11 cellular contexts compared by ENCODE assay signal in the genomic region with DNA sequence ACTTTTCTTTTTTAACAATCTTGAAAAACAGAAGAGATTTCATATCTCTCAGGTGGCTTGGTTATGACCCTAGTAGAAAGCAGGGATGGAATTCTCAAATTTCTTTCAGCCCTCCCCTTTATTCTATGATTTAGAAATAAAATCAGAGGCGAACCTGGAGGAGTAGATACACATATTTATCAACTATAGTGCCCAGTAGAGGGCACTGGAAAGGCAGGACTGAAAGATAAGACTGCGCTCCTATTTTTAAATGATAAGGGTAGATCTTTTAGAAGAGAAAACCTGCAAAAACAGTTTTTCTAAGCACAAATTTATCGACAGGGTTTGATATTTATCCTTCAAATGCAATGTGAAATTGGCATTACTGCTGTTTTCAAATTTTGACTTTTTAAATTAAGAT.
A peak's percentile ranks its signal among the peaks of the same experiment; 100 is the strongest.
DNase-seq lines count a peak whose midpoint lies in the region; ATAC-seq and TF ChIP-seq lines count a peak whose summit lies in the region.
"Had no signal": no experiment of that assay in that cellular context is flagged by ENCODE, and none has a peak within 500 bp of the region (broad histone marks: within the 10 kb centered on the region; RNA-seq: fewer than 3 reads in every experiment).

No MANE protein-coding gene starts in this region.

- dilution Hi-C loops in IMR-90 (cut with HindIII; ENCODE audit: low sequenced_read_pairs, unreplicated experiment) = no loop called here

- H3K27me3 ChIP-seq in BE2C (no peaks in the 10 kb centered on the region), IMR-90 (ENCODE audit: control insufficient read depth, insufficient read depth, low read length) (no peaks in the 10 kb centered on the region), PC-9 (ENCODE audit: insufficient read depth, low read depth) (no peaks in the 10 kb centered on the region)

- H3K9me2 ChIP-seq in PC-9 (ENCODE audit: insufficient read depth) = no peaks in the 10 kb centered on the region

- no peak overlapping the region for H3K9ac ChIP-seq in IMR-90 (ENCODE audit: low read depth, low read length)
- H3K9ac ChIP-seq: GM23248 had no signal

- no peak overlapping the region for H2BK20ac ChIP-seq in IMR-90 (ENCODE audit: low read depth, low read length)

- H3F3A ChIP-seq in PC-9 (ENCODE audit: insufficient read depth, low read depth) = no peaks in the 10 kb centered on the region

- intact Hi-C loops in IMR-90 (cut with micrococcal nuclease) (loop anchor here (2.0 to 5.0 kb wide), 5 partner anchors 522 to 1180 kb away; no protein-coding TSS in a partner anchor), PC-9 (cut with micrococcal nuclease; ENCODE audit: unreplicated experiment) (loop anchor here (10.0 kb wide), 1 partner anchor 522 kb away; no protein-coding TSS in a partner anchor)

- peak; percentile 20 for DNase-seq in BE2C
- peak; percentile 1 for DNase-seq in IMR-90
- no peak for DNase-seq in PC-9
- DNase-seq in kidney tubule cell (ENCODE audit: low spot score) = peak; percentile 19
- DNase-seq in DMS79 (lab: John Stamatoyannopoulos, UW) = no peak
- no peak for DNase-seq in T-helper 1 cell
- DNase-seq in activated naive CD8-positive, alpha-beta T cell treated with anti-CD3 and anti-CD28 coated beads for 36 hours = no peak
- DNase-seq in DMS79 treated with DMSO at 0.1 percent for 48 hours (lab: John Stamatoyannopoulos, UW) = no peak
- DNase-seq: activated T-cell treated with anti-CD3 and anti-CD28 coated beads, Interleukin-2, amount 50 U/mL, for 4 hours; GM23248; NCI-H1930 had no signal

- H3K79me1 ChIP-seq in IMR-90 (ENCODE audit: low read depth in 1 of 2, low read length in 2 of 2) = no peaks in the 10 kb centered on the region

- no peak overlapping the region for H3K23ac ChIP-seq in IMR-90 (ENCODE audit: low read depth, low read length)

- H3K4me3 ChIP-seq in BE2C (ENCODE audit: low read depth, low read length) = no peak overlapping the region
- no peak overlapping the region for H3K4me3 ChIP-seq in IMR-90 (ENCODE audit: insufficient read depth, low read depth, low read length)
- no peak overlapping the region for H3K4me3 ChIP-seq in PC-9
- H3K4me3 ChIP-seq: GM23248 had no signal

- H3K56ac ChIP-seq in IMR-90 (ENCODE audit: extremely low read depth, insufficient read depth, low read length) = no peak overlapping the region

- H2BK15ac ChIP-seq in IMR-90 (ENCODE audit: low read depth, low read length) = no peak overlapping the region

- no peaks in the 10 kb centered on the region for H3K79me2 ChIP-seq in PC-9 (ENCODE audit: low read depth)

- ATAC-seq in IMR-90 (ENCODE audit: low read depth) = no peak
- ATAC-seq: activated T-cell treated with anti-CD3 and anti-CD28 coated beads, Interleukin-2, amount 50 U/mL, for 4 hours had no signal

- peaks cover 9% of the 10 kb centered on the region; the same call in 1 of the 2 replicates for H3K4me1 ChIP-seq in BE2C
- no peaks in the 10 kb centered on the region for H3K4me1 ChIP-seq in IMR-90 (ENCODE audit: control insufficient read depth, insufficient read depth, low read length)
- H3K4me1 ChIP-seq in PC-9 (replicated peaks; ENCODE audit: insufficient read depth) = 0 out of 2 replicates have a peak, but pooled peaks cover 12% of the 10 kb centered on the region

- H2AK5ac ChIP-seq in IMR-90 (ENCODE audit: low read depth, low read length) = no peak overlapping the region

- no peak overlapping the region for H4K8ac ChIP-seq in IMR-90 (ENCODE audit: low read depth in 2 of 2, low read length in 2 of 2)

- H3K18ac ChIP-seq in IMR-90 (ENCODE audit: low read depth, low read length) = no peak overlapping the region

- H3K4ac ChIP-seq in IMR-90 (ENCODE audit: low read depth, low read length) = no peak overlapping the region

- no peak for TF ChIP-seq POLR2A in IMR-90 (IDR thresholded peaks at IDR 0.05; ENCODE audit: low read depth, low read length)

- no peaks in the 10 kb centered on the region for H3K36me3 Mint-ChIP-seq in activated naive CD8-positive, alpha-beta T cell treated with anti-CD3 and anti-CD28 coated beads for 36 hours

- no peak overlapping the region for H3K4me3 Mint-ChIP-seq in activated naive CD8-positive, alpha-beta T cell treated with anti-CD3 and anti-CD28 coated beads for 36 hours
- H3K4me3 Mint-ChIP-seq: activated T-cell treated with anti-CD3 and anti-CD28 coated beads, Interleukin-2, amount 50 U/mL, for 4 hours had no signal

- no peaks in the 10 kb centered on the region for H3K4me1 Mint-ChIP-seq in activated naive CD8-positive, alpha-beta T cell treated with anti-CD3 and anti-CD28 coated beads for 36 hours

- H3K36me3 ChIP-seq in BE2C (no peaks in the 10 kb centered on the region), IMR-90 (ENCODE audit: control insufficient read depth, insufficient read depth, low read length) (no peaks in the 10 kb centered on the region), PC-9 (ENCODE audit: low read depth) (no peaks in the 10 kb centered on the region)

- H2BK5ac ChIP-seq in IMR-90 (ENCODE audit: low read depth, low read length, poor library complexity, severe bottlenecking) = no peak overlapping the region

- in situ Hi-C loops in IMR-90 (cut with MboI; ENCODE audit: low sequenced_read_pairs) = no loop called here

- no peak overlapping the region for H4K5ac ChIP-seq in IMR-90 (ENCODE audit: low read depth, low read length)

- H3K27me3 Mint-ChIP-seq in activated naive CD8-positive, alpha-beta T cell treated with anti-CD3 and anti-CD28 coated beads for 36 hours = no peaks in the 10 kb centered on the region

- no peak overlapping the region for H2AK9ac ChIP-seq in IMR-90 (replicated peaks; ENCODE audit: low read depth, low read length, poor library complexity)

- no peak overlapping the region for H4K91ac ChIP-seq in IMR-90 (ENCODE audit: insufficient read depth, low read depth, low read length)

- H3K9me1 ChIP-seq in IMR-90 (ENCODE audit: insufficient read depth, low read length) = no peaks in the 10 kb centered on the region

- POLR2A ChIA-PET in IMR-90 (lab: Charles Lee; ENCODE audit: unreplicated experiment) = no interaction called here
- POLR2A ChIA-PET in PC-9 (lab: Charles Lee; ENCODE audit: unreplicated experiment) = no interaction called here

- H3K14ac ChIP-seq in IMR-90 (replicated peaks; ENCODE audit: low read depth, low read length) = no peak overlapping the region

- H3K9me3 ChIP-seq in BE2C (no peaks in the 10 kb centered on the region), IMR-90 (ENCODE audit: control insufficient read depth, insufficient read depth, low read length) (no peaks in the 10 kb centered on the region), PC-9 (ENCODE audit: insufficient read depth, low read depth) (no peaks in the 10 kb centered on the region)

- TF ChIP-seq RAD21 in IMR-90 (IDR thresholded peaks at IDR 0.05; ENCODE audit: low read length) = peak; percentile 33; the same call in 1 of the 2 replicates

- WGBS in IMR-90 (ENCODE audit: extremely low coverage in 2 of 2, insufficient read length in 1 of 2), 2 experiments = no CpG with 5 or more reads among the region's 3 CpGs

- peaks cover 3% of the 10 kb centered on the region for H3K9me3 Mint-ChIP-seq in activated naive CD8-positive, alpha-beta T cell treated with anti-CD3 and anti-CD28 coated beads for 36 hours

- TF ChIP-seq CTCF in BE2C (IDR thresholded peaks at IDR 0.05; ENCODE audit: low read depth, low read length) = peak; percentile 70
- peak; percentile 35 for TF ChIP-seq CTCF in IMR-90 (conservative IDR thresholded peaks at IDR 0.05; ENCODE audit: low read depth, low read length)
- TF ChIP-seq CTCF in PC-9 (conservative IDR thresholded peaks at IDR 0.05) = peak; percentile 51

- CTCF ChIA-PET in IMR-90 (lab: Yijun Ruan, JAX) (no interaction called here), PC-9 (lab: Charles Lee) (no interaction called here)

- H2BK120ac ChIP-seq in IMR-90 (ENCODE audit: low read depth, low read length) = no peak overlapping the region

- H3K4me2 ChIP-seq in IMR-90 (ENCODE audit: low read depth, low read length) (no peak overlapping the region), PC-9 (no peak overlapping the region)

- H3K27ac Mint-ChIP-seq in activated naive CD8-positive, alpha-beta T cell treated with anti-CD3 and anti-CD28 coated beads for 36 hours = no peak overlapping the region

- H2AFZ ChIP-seq in IMR-90 (replicated peaks; ENCODE audit: low read length, poor library complexity) (no peak overlapping the region), PC-9 (no peak overlapping the region)
- H2AFZ ChIP-seq: GM23248 had no signal

- H3K27ac ChIP-seq in IMR-90 (ENCODE audit: insufficient read depth, low read length) (no peak overlapping the region), PC-9 (no peak overlapping the region)
- H3K27ac ChIP-seq: GM23248 had no signal

- BruUV-seq in IMR-90 (replicated peaks; lab: Mats Ljungman, UMichigan) = no TSS peak
- no TSS peak for BruUV-seq in PC-9 (replicated peaks; lab: Mats Ljungman, UMichigan)

- H4K20me1 ChIP-seq in IMR-90 (ENCODE audit: insufficient read depth, low read length) (no peaks in the 10 kb centered on the region), PC-9 (ENCODE audit: insufficient read depth) (no peaks in the 10 kb centered on the region)

TF ChIP-seq in IMR-90, 13 proteins besides CTCF, POLR2A, EP300 and RAD21:
- TF ChIP-seq BHLHE40 (IDR thresholded peaks at IDR 0.05; ENCODE audit: low read depth, low read length) = no peak
- TF ChIP-seq SMC3 (IDR thresholded peaks at IDR 0.05; ENCODE audit: low read depth, low read length) = 0 out of 2 replicates have a peak, but pooled peaks have one; percentile 15

Comparison
In these comparisons a context has a peak if more than half of its experiments do, and no peak if none do; other contexts are left out.
1. DNase-seq: peak in BE2C (single experiment), IMR-90 (single experiment) and kidney tubule cell (single experiment); none in PC-9 (0 of 2), DMS79 (single experiment), T-helper 1 cell (0 of 5), activated naive CD8-positive, alpha-beta T cell treated with anti-CD3 and anti-CD28 coated beads for 36 hours (single experiment) and DMS79 treated with DMSO at 0.1 percent for 48 hours (single experiment).
2. Peak in every context shown above with its lines, with median percentiles within 50 percentile points of each other: CTCF ChIP-seq.